ENCODE assay signal across 15 cellular contexts in the genomic region with DNA sequence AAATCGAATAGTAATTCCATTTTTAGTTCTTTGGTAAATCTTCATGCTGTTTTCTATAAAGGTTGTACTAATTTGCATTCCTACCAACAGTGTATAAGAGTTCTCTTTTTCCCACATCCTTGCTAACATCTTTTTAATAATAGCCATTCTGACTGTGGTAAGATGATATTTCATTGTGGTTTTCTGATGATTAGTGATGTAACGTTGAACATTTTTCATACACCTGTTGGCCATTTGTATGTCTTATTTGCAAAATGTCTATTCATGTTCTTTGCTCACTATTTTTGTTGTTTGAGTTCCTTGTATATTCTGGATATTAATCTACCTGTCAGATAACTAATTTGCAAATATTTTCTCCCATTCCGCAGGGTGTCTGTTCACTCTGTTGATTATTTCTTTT.
DNase-seq lines count a peak whose midpoint lies in the region; ATAC-seq and TF ChIP-seq lines count a peak whose summit lies in the region.
"Had no signal": no experiment of that assay in that cellular context is flagged by ENCODE, and none has a peak within 500 bp of the region (broad histone marks: within the 10 kb centered on the region; RNA-seq: fewer than 3 reads in every experiment).

No MANE protein-coding gene starts in this region.

- H3K36me3 Mint-ChIP-seq in mesothelial cell of epicardium = peaks cover 2% of the 10 kb centered on the region
- H3K36me3 Mint-ChIP-seq: CD4-positive, CD25-positive, alpha-beta regulatory T cell had no signal

- H3K4me3 ChIP-seq in SK-N-SH (ENCODE audit: low read depth in 2 of 2, low read length in 1 of 2) = no peak overlapping the region
- no peak overlapping the region for H3K4me3 ChIP-seq in sigmoid colon
- H3K4me3 ChIP-seq: BLaER1 treated with 17β-estradiol and CSF1 and Interleukin-3, amounts not matched to agents 10 nM and 100 nM; GM12878; GM23248 had no signal

- H3K4me1 ChIP-seq in SK-N-SH (ENCODE audit: control insufficient read depth in 1 of 2, insufficient read depth in 2 of 2, low read depth in 1 of 2, low read length in 1 of 2) = no peaks in the 10 kb centered on the region; a peak in 1 of 4 replicates
- H3K4me1 ChIP-seq in sigmoid colon = no peaks in the 10 kb centered on the region
- H3K4me1 ChIP-seq: BLaER1 treated with 17β-estradiol and CSF1 and Interleukin-3, amounts not matched to agents 10 nM and 100 nM had no signal

- no peaks in the 10 kb centered on the region for H3K9me3 Mint-ChIP-seq in mesothelial cell of epicardium
- H3K9me3 Mint-ChIP-seq: H9 had no signal

- H3K4me1 Mint-ChIP-seq in mesothelial cell of epicardium = peaks cover 30% of the 10 kb centered on the region
- H3K4me1 Mint-ChIP-seq: CD4-positive, CD25-positive, alpha-beta regulatory T cell had no signal

- peak overlapping the region; percentile 55 for H3K27ac Mint-ChIP-seq in mesothelial cell of epicardium
- H3K27ac Mint-ChIP-seq: CD4-positive, CD25-positive, alpha-beta regulatory T cell had no signal

- TF ChIP-seq RAD21 in SK-N-SH (IDR thresholded peaks at IDR 0.05; ENCODE audit: low read length) = no peak

- DNase-seq in SK-N-SH = no peak
- DNase-seq in NCI-H526 (lab: John Stamatoyannopoulos, UW) = peak; percentile 53 to 64
- DNase-seq in mesothelial cell of epicardium (ENCODE audit: low spot score in 2 of 2, unreplicated experiment in 2 of 2) = no peak
- DNase-seq in sigmoid colon = no peak
- DNase-seq in activated CD8-positive, alpha-beta memory T cell treated with anti-CD3 and anti-CD28 coated beads, Interleukin-2, amount 50 U/mL, for 4 hours = no peak
- no peak for DNase-seq in activated CD4-positive, alpha-beta T cell treated with anti-CD3 and anti-CD28 coated beads for 4 hours
- DNase-seq: 8988T; CD4-positive, CD25-positive, alpha-beta regulatory T cell; DMS79; GM23248; H9 had no signal

- H3K9me2 ChIP-seq in SK-N-SH = no peaks in the 10 kb centered on the region

- H2AFZ ChIP-seq in SK-N-SH (ENCODE audit: low read depth) = no peak overlapping the region
- H2AFZ ChIP-seq: GM23248 had no signal

- no peaks in the 10 kb centered on the region for H4K20me1 ChIP-seq in SK-N-SH (ENCODE audit: insufficient read depth)
- H4K20me1 ChIP-seq: BLaER1 treated with 17β-estradiol and CSF1 and Interleukin-3, amounts not matched to agents 10 nM and 100 nM had no signal

- H3K36me3 ChIP-seq in SK-N-SH (replicated peaks in 1 of 2; ENCODE audit: control insufficient read depth in 1 of 2, insufficient read depth in 2 of 2, low read length in 1 of 2) (peaks cover 0 to 5% of the 10 kb centered on the region in 2 experiments), sigmoid colon (no peaks in the 10 kb centered on the region)
- H3K36me3 ChIP-seq: BLaER1 treated with 17β-estradiol and CSF1 and Interleukin-3, amounts not matched to agents 10 nM and 100 nM had no signal

- intact Hi-C loops in sigmoid colon (cut with DNase I) = no loop called here

- H3K9me3 ChIP-seq in SK-N-SH (no peaks in the 10 kb centered on the region), sigmoid colon (no peaks in the 10 kb centered on the region)
- H3K9me3 ChIP-seq: BLaER1 treated with 17β-estradiol and CSF1 and Interleukin-3, amounts not matched to agents 10 nM and 100 nM had no signal

- TF ChIP-seq POLR2A in sigmoid colon (IDR thresholded peaks at IDR 0.05) = no peak

- no peak for TF ChIP-seq CTCF in SK-N-SH (IDR thresholded peaks at IDR 0.05)
- TF ChIP-seq CTCF in mesothelial cell of epicardium (IDR thresholded peaks at IDR 0.05; ENCODE audit: unreplicated experiment) = no peak
- TF ChIP-seq CTCF in sigmoid colon (IDR thresholded peaks at IDR 0.05) = no peak

- H3K9ac ChIP-seq in SK-N-SH = no peak overlapping the region
- H3K9ac ChIP-seq: BLaER1 treated with 17β-estradiol and CSF1 and Interleukin-3, amounts not matched to agents 10 nM and 100 nM; GM23248 had no signal

- H3F3A ChIP-seq in SK-N-SH (replicated peaks; ENCODE audit: insufficient read depth) = no peaks in the 10 kb centered on the region

- H3K4me3 Mint-ChIP-seq in mesothelial cell of epicardium = no peak overlapping the region
- H3K4me3 Mint-ChIP-seq: CD4-positive, CD25-positive, alpha-beta regulatory T cell; H9 had no signal

- H3K27me3 ChIP-seq in SK-N-SH (ENCODE audit: insufficient read depth) (no peaks in the 10 kb centered on the region), sigmoid colon (no peaks in the 10 kb centered on the region)
- H3K27me3 ChIP-seq: BLaER1 treated with 17β-estradiol and CSF1 and Interleukin-3, amounts not matched to agents 10 nM and 100 nM had no signal

- H3K27ac ChIP-seq in SK-N-SH (ENCODE audit: low read depth in 2 of 2, low read length in 1 of 2) (no peak overlapping the region), sigmoid colon (no peak overlapping the region)
- H3K27ac ChIP-seq: BLaER1 treated with 17β-estradiol and CSF1 and Interleukin-3, amounts not matched to agents 10 nM and 100 nM; GM23248 had no signal

- TF ChIP-seq EP300 in SK-N-SH (IDR thresholded peaks at IDR 0.05; ENCODE audit: borderline replicate concordance in 1 of 2, low read depth in 1 of 2, low read length in 1 of 2) (no peak), sigmoid colon (IDR thresholded peaks at IDR 0.05) (no peak)

- no peak for ATAC-seq in SK-N-SH treated with all-trans-retinoic acid at 6 μM for 48 hours
- ATAC-seq: GM12878, HepG2 had no signal

- H3K79me2 ChIP-seq in SK-N-SH (ENCODE audit: insufficient read depth) = no peaks in the 10 kb centered on the region

- WGBS in SK-N-SH (ENCODE audit: low lambda C conversion rate) = 69% methylated on average over 3 of the region's 3 CpGs
- 89 to 90% methylated on average over 3 of the region's 3 CpGs for WGBS in sigmoid colon, 2 donors

- CTCF ChIA-PET in SK-N-SH (lab: Yijun Ruan, JAX) = no interaction called here

- no peaks in the 10 kb centered on the region for H3K27me3 Mint-ChIP-seq in mesothelial cell of epicardium (ENCODE audit: low read depth)

- H3K4me2 ChIP-seq in SK-N-SH = no peak overlapping the region
- H3K4me2 ChIP-seq: BLaER1 treated with 17β-estradiol and CSF1 and Interleukin-3, amounts not matched to agents 10 nM and 100 nM had no signal

- POLR2A ChIA-PET in SK-N-SH (lab: Yijun Ruan, JAX) = no interaction called here

TF ChIP-seq in SK-N-SH, 30 proteins besides CTCF, POLR2A, EP300 and RAD21:
- peak; percentile 14; the same call in 1 of the 2 replicates for TF ChIP-seq TCF12 (IDR thresholded peaks at IDR 0.05)
- TF ChIP-seq, protein P1, sequence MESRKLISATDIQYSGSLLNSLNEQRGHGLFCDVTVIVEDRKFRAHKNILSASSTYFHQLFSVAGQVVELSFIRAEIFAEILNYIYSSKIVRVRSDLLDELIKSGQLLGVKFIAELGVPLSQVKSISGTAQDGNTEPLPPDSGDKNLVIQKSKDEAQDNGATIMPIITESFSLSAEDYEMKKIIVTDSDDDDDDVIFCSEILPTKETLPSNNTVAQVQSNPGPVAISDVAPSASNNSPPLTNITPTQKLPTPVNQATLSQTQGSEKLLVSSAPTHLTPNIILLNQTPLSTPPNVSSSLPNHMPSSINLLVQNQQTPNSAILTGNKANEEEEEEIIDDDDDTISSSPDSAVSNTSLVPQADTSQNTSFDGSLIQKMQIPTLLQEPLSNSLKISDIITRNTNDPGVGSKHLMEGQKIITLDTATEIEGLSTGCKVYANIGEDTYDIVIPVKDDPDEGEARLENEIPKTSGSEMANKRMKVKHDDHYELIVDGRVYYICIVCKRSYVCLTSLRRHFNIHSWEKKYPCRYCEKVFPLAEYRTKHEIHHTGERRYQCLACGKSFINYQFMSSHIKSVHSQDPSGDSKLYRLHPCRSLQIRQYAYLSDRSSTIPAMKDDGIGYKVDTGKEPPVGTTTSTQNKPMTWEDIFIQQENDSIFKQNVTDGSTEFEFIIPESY (IDR thresholded peaks at IDR 0.05; ENCODE audit: borderline replicate concordance, low read depth) = no peak

TF ChIP-seq in SK-N-SH treated with all-trans-retinoic acid at 6 μM for 48 hours, 23 proteins besides CTCF, POLR2A, EP300 and RAD21 (continues in another document):
- TF ChIP-seq BACH2 (CRISPR knock-in tag; IDR thresholded peaks at IDR 0.05; ENCODE audit: borderline replicate concordance) (no peak), SNAI2 (CRISPR knock-in tag; IDR thresholded peaks at IDR 0.05) (no peak), OSR1 (CRISPR knock-in tag; IDR thresholded peaks at IDR 0.05) (no peak), ZNF70 (CRISPR knock-in tag; IDR thresholded peaks at IDR 0.05) (no peak), ARNTL (CRISPR knock-in tag; IDR thresholded peaks at IDR 0.05; ENCODE audit: borderline replicate concordance, low read depth) (no peak), ZFP30 (CRISPR knock-in tag; IDR thresholded peaks at IDR 0.05) (no peak), TOX (CRISPR knock-in tag; IDR thresholded peaks at IDR 0.05; ENCODE audit: borderline replicate concordance) (no peak), CSDC2 (CRISPR knock-in tag; IDR thresholded peaks at IDR 0.05) (no peak), ZNF565 (CRISPR knock-in tag; conservative IDR thresholded peaks at IDR 0.05; ENCODE audit: low read depth) (no peak)
- TF ChIP-seq, protein P2, sequence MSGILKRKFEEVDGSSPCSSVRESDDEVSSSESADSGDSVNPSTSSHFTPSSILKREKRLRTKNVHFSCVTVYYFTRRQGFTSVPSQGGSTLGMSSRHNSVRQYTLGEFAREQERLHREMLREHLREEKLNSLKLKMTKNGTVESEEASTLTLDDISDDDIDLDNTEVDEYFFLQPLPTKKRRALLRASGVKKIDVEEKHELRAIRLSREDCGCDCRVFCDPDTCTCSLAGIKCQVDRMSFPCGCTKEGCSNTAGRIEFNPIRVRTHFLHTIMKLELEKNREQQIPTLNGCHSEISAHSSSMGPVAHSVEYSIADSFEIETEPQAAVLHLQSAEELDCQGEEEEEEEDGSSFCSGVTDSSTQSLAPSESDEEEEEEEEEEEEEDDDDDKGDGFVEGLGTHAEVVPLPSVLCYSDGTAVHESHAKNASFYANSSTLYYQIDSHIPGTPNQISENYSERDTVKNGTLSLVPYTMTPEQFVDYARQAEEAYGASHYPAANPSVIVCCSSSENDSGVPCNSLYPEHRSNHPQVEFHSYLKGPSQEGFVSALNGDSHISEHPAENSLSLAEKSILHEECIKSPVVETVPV (CRISPR knock-in tag; IDR thresholded peaks at IDR 0.05) = no peak
- TF ChIP-seq, protein P3, sequence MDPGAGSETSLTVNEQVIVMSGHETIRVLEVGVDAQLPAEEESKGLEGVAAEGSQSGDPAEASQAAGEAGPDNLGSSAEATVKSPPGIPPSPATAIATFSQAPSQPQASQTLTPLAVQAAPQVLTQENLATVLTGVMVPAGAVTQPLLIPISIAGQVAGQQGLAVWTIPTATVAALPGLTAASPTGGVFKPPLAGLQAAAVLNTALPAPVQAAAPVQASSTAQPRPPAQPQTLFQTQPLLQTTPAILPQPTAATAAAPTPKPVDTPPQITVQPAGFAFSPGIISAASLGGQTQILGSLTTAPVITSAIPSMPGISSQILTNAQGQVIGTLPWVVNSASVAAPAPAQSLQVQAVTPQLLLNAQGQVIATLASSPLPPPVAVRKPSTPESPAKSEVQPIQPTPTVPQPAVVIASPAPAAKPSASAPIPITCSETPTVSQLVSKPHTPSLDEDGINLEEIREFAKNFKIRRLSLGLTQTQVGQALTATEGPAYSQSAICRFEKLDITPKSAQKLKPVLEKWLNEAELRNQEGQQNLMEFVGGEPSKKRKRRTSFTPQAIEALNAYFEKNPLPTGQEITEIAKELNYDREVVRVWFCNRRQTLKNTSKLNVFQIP (CRISPR knock-in tag; IDR thresholded peaks at IDR 0.05; ENCODE audit: borderline replicate concordance, low read depth) = no peak

Comparison
In these comparisons a context has a peak if more than half of its experiments do, and no peak if none do; other contexts are left out.
1. DNase-seq: peak in NCI-H526 (2 of 2); none in SK-N-SH (single experiment), mesothelial cell of epicardium (0 of 2), sigmoid colon (single experiment), activated CD8-positive, alpha-beta memory T cell treated with anti-CD3 and anti-CD28 coated beads, Interleukin-2, amount 50 U/mL, for 4 hours (single experiment) and activated CD4-positive, alpha-beta T cell treated with anti-CD3 and anti-CD28 coated beads for 4 hours (0 of 2).